Comparison of ENCODE assay signal across 9 cellular contexts in genomic region chr11:13962198-13962561, GRCh38. TPM values are rescaled to one million over a fixed set of nuclear protein-coding genes. Genes with fewer than 3 reads are reported as not detected.
DNase-seq lines count a peak whose midpoint lies in the region; ATAC-seq and TF ChIP-seq lines count a peak whose summit lies in the region.
"Had no signal": no experiment of that assay in that cellular context is flagged by ENCODE, and none has a peak within 500 bp of the region (broad histone marks: within the 10 kb centered on the region; RNA-seq: fewer than 3 reads in every experiment).

No MANE protein-coding gene starts in this region.

- H3K4me3 Mint-ChIP-seq in activated T-cell treated with anti-CD3 and anti-CD28 coated beads, Interleukin-2, amount 50 U/mL, for 72 hours: peak overlapping the region; percentile 15 to 78

- no peak overlapping the region for H3K27ac Mint-ChIP-seq in activated T-cell treated with anti-CD3 and anti-CD28 coated beads, Interleukin-2, amount 50 U/mL, for 72 hours

- H4K20me1 ChIP-seq in MM.1S (ENCODE audit: insufficient read depth, low read length): no peaks in the 10 kb centered on the region

- H3K4me3 ChIP-seq in colonic mucosa: peak overlapping the region; percentile 56
- H3K4me3 ChIP-seq in muscle layer of colon (ENCODE audit: low read depth in 1 of 2, low read length in 2 of 2): peak overlapping the region; percentile 20 to 45
- peak overlapping the region; percentile 28 for H3K4me3 ChIP-seq in thymus (ENCODE audit: low read length)
- no peak overlapping the region for H3K4me3 ChIP-seq in MM.1S (ENCODE audit: low read length)

- no peaks in the 10 kb centered on the region for H3K36me3 ChIP-seq in colonic mucosa
- no peaks in the 10 kb centered on the region for H3K36me3 ChIP-seq in muscle layer of colon (ENCODE audit: insufficient read depth, low read length)
- H3K36me3 ChIP-seq in thymus (ENCODE audit: control insufficient read depth, insufficient read depth): no peaks in the 10 kb centered on the region
- no peaks in the 10 kb centered on the region for H3K36me3 ChIP-seq in MM.1S (replicated peaks; ENCODE audit: insufficient read depth, low read length)
- H3K36me3 ChIP-seq: adrenal gland had no signal

- H3F3A ChIP-seq in MM.1S (ENCODE audit: insufficient read depth, low read length): no peaks in the 10 kb centered on the region

- peaks cover 11% of the 10 kb centered on the region for H3K4me1 Mint-ChIP-seq in activated T-cell treated with anti-CD3 and anti-CD28 coated beads, Interleukin-2, amount 50 U/mL, for 72 hours (ENCODE audit: low read depth)

- H3K79me2 ChIP-seq in MM.1S (ENCODE audit: low read length): no peaks in the 10 kb centered on the region

- H3K9me3 ChIP-seq in colonic mucosa (no peaks in the 10 kb centered on the region), muscle layer of colon (ENCODE audit: low read length) (no peaks in the 10 kb centered on the region), thymus (ENCODE audit: control insufficient read depth) (peaks cover 1% of the 10 kb centered on the region), MM.1S (replicated peaks; ENCODE audit: insufficient read depth, low read length) (no peaks in the 10 kb centered on the region)
- H3K9me3 ChIP-seq: adrenal gland had no signal

- H3K9ac ChIP-seq in colonic mucosa (ENCODE audit: low read depth in 2 of 2, low read length in 2 of 2) (peak overlapping the region; percentile 40 to 82), muscle layer of colon (ENCODE audit: low read length) (no peak overlapping the region), MM.1S (ENCODE audit: low read length) (no peak overlapping the region)

- DNase-seq in activated T-cell treated with anti-CD3 and anti-CD28 coated beads, Interleukin-2, amount 50 U/mL, for 72 hours: no peak
- no peak for DNase-seq in activated T-cell treated with anti-CD3 and anti-CD28 coated beads, Interleukin-2, amount 50 U/mL, for 48 hours
- no peak for DNase-seq in colonic mucosa
- no peak for DNase-seq in MM.1S
- DNase-seq in T-helper 9 cell: no peak
- no peak for DNase-seq in NCI-H2029 treated with DMSO at 0.1 percent for 48 hours (lab: John Stamatoyannopoulos, UW)

- no peak for ATAC-seq in activated T-cell treated with anti-CD3 and anti-CD28 coated beads, Interleukin-2, amount 50 U/mL, for 72 hours (replicated peaks in 1 of 2)

- H2AFZ ChIP-seq in MM.1S (ENCODE audit: low read length): no peak overlapping the region

- no peaks in the 10 kb centered on the region for H3K36me3 Mint-ChIP-seq in activated T-cell treated with anti-CD3 and anti-CD28 coated beads, Interleukin-2, amount 50 U/mL, for 72 hours (ENCODE audit: insufficient read depth in 2 of 2)

- H3K4me1 ChIP-seq in colonic mucosa (peaks cover 6% of the 10 kb centered on the region), muscle layer of colon (ENCODE audit: insufficient read depth, low read length) (peaks cover 17% of the 10 kb centered on the region), thymus (ENCODE audit: control insufficient read depth, insufficient read depth, low read length) (peaks cover 6% of the 10 kb centered on the region), MM.1S (ENCODE audit: low read length) (no peaks in the 10 kb centered on the region)

- intact Hi-C loops in colonic mucosa (cut with DNase I): no loop called here

- H3K4me2 ChIP-seq in MM.1S (ENCODE audit: low read depth, low read length): no peak overlapping the region

- no peaks in the 10 kb centered on the region for H3K9me2 ChIP-seq in MM.1S (replicated peaks; ENCODE audit: insufficient read depth, low read length)

- H3K27me3 ChIP-seq in colonic mucosa (no peaks in the 10 kb centered on the region), muscle layer of colon (ENCODE audit: control insufficient read depth in 1 of 2, insufficient read depth in 2 of 2, low read length in 2 of 2) (peaks cover 35 to 50% of the 10 kb centered on the region in 2 donors), thymus (ENCODE audit: control insufficient read depth, insufficient read depth) (peaks cover 55% of the 10 kb centered on the region), MM.1S (replicated peaks; ENCODE audit: insufficient read depth, low read length) (0 out of 2 replicates have a peak, but pooled peaks cover 5% of the 10 kb centered on the region)

- WGBS in thymus: 44% methylated on average over 16 of the region's 16 CpGs

- no peaks in the 10 kb centered on the region for H3K9me3 Mint-ChIP-seq in activated T-cell treated with anti-CD3 and anti-CD28 coated beads, Interleukin-2, amount 50 U/mL, for 72 hours

- peaks cover 76% of the 10 kb centered on the region for H3K27me3 Mint-ChIP-seq in activated T-cell treated with anti-CD3 and anti-CD28 coated beads, Interleukin-2, amount 50 U/mL, for 72 hours (ENCODE audit: low read depth)

- TF ChIP-seq CTCF in colonic mucosa (IDR thresholded peaks at IDR 0.05): no peak
- TF ChIP-seq CTCF in MM.1S (IDR thresholded peaks at IDR 0.05; ENCODE audit: low read length): no peak

- H3K27ac ChIP-seq in colonic mucosa (peak overlapping the region; percentile 76), muscle layer of colon (ENCODE audit: low read depth, low read length) (no peak overlapping the region), thymus (ENCODE audit: low read depth) (no peak overlapping the region), MM.1S (ENCODE audit: low read length) (no peak overlapping the region)

RNA-seq across cellular contexts. Expression of gene SPON1, which starts 0.3 kb away (rescaled TPM):
- total RNA-seq in activated T-cell treated with anti-CD3 and anti-CD28 coated beads, Interleukin-2, amount 50 U/mL, for 72 hours: under 1 TPM; 0.12 to 0.16 TPM
- total RNA-seq in colonic mucosa: 10 to 100 TPM; 91.4 to 93.9 TPM
- polyA plus RNA-seq in thymus: 1.6 TPM

Comparison
In these comparisons a context has a peak if more than half of its experiments do, and no peak if none do; other contexts are left out.
1. H3K9ac ChIP-seq: peak in colonic mucosa (2 of 2); none in muscle layer of colon (single experiment) and MM.1S (single experiment).
2. RNA of gene SPON1, which starts 0.3 kb away (total RNA-seq): 91.4 to 93.9 TPM in colonic mucosa; 0.12 to 0.16 TPM in activated T-cell treated with anti-CD3 and anti-CD28 coated beads, Interleukin-2, amount 50 U/mL, for 72 hours; every median in the first group is over 10 times any median in the second.